8 cellular contexts compared by ENCODE assay signal in the genomic region with DNA sequence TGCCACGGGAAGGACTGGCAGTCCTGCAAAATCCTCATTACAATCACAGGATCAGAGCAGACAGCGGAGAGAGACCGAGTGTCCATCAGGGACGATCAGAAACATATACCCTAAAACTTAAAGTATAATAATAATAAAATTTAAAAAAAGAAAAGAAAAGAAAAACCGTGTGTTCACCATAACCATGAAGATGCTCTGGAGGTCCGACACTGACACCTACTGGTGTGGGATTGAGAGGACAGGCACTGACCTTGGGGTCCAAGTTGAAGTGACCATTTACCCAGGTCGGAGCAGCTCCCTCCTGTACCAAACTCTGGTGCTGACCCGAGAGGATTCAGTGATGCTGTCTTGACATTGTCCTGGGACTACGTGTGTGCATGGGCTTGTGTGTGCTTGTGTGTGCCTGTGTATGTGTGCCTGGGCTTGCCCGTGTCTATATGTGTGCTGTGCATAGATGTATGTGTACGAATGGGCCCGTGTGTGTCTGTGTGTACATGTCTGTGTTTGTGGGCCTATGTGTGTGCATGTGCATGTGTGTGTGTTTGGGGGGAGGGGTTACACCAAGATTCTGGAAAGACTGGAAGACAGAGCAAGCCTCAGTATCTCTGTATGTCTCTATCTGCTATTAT. TPM values are rescaled to one million over a fixed set of nuclear protein-coding genes. Genes with fewer than 3 reads are reported as not detected.
DNase-seq lines count a peak whose midpoint lies in the region; ATAC-seq and TF ChIP-seq lines count a peak whose summit lies in the region.

No MANE protein-coding gene starts in this region.

- no peaks in the 10 kb centered on the region for H3K36me3 ChIP-seq in spleen

- TF ChIP-seq CTCF in VCaP (conservative IDR thresholded peaks at IDR 0.05) = peak; percentile 85
- TF ChIP-seq CTCF in glutamatergic neuron (IDR thresholded peaks at IDR 0.05; ENCODE audit: partially characterized antibody, unreplicated experiment) = peak; percentile 79
- peak; percentile 24 to 80 (median 61) for TF ChIP-seq CTCF in spleen (IDR thresholded peaks at IDR 0.05 in 8 of 11, conservative IDR thresholded peaks at IDR 0.05 in 3 of 11)

- no peak overlapping the region for H3K27ac ChIP-seq in VCaP
- no peak overlapping the region for H3K27ac ChIP-seq in spleen

- WGBS in spleen, 5 donors = 49 to 58% (median 55%) methylated on average over 12 of the region's 12 CpGs

- H3K4me3 Mint-ChIP-seq in activated T-cell treated with anti-CD3 and anti-CD28 coated beads, Interleukin-2, amount 50 U/mL, for 72 hours = no peak overlapping the region
- no peak overlapping the region for H3K4me3 Mint-ChIP-seq in activated T-cell treated with anti-CD3 and anti-CD28 coated beads, Interleukin-2, amount 50 U/mL, for 24 hours
- H3K4me3 Mint-ChIP-seq in glutamatergic neuron (ENCODE audit: unreplicated experiment) = no peak overlapping the region

- no peaks in the 10 kb centered on the region for H3K36me3 Mint-ChIP-seq in activated T-cell treated with anti-CD3 and anti-CD28 coated beads, Interleukin-2, amount 50 U/mL, for 72 hours (ENCODE audit: insufficient read depth in 2 of 2)
- no peaks in the 10 kb centered on the region for H3K36me3 Mint-ChIP-seq in activated T-cell treated with anti-CD3 and anti-CD28 coated beads, Interleukin-2, amount 50 U/mL, for 24 hours (ENCODE audit: low read depth)
- H3K36me3 Mint-ChIP-seq in glutamatergic neuron (ENCODE audit: unreplicated experiment) = no peaks in the 10 kb centered on the region

- ATAC-seq in activated T-cell treated with anti-CD3 and anti-CD28 coated beads, Interleukin-2, amount 50 U/mL, for 72 hours (replicated peaks in 1 of 2) = peak in 1 of 2 donors; percentile 39

- H3K4me1 ChIP-seq in spleen = peaks cover 0 to 55% (median 24%) of the 10 kb centered on the region in 6 donors

- no peaks in the 10 kb centered on the region for H3K9me3 ChIP-seq in spleen

- peak; percentile 40 to 44 for DNase-seq in activated T-cell treated with anti-CD3 and anti-CD28 coated beads, Interleukin-2, amount 50 U/mL, for 72 hours
- DNase-seq in activated T-cell treated with anti-CD3 and anti-CD28 coated beads, Interleukin-2, amount 50 U/mL, for 24 hours = no peak
- DNase-seq in glutamatergic neuron = peak; percentile 66
- no peak for DNase-seq in spleen
- DNase-seq in OCI-M2 (lab: John Stamatoyannopoulos, UW; ENCODE audit: unreplicated experiment) = no peak
- DNase-seq in germinal center (ENCODE audit: low spot score) = no peak

- no peak for TF ChIP-seq EP300 in Ishikawa (IDR thresholded peaks at IDR 0.05; ENCODE audit: borderline replicate concordance)

- TF ChIP-seq RAD21 in Ishikawa (IDR thresholded peaks at IDR 0.05; ENCODE audit: low read depth) = peak; percentile 74

- H3K4me1 Mint-ChIP-seq in activated T-cell treated with anti-CD3 and anti-CD28 coated beads, Interleukin-2, amount 50 U/mL, for 72 hours (ENCODE audit: low read depth) = peaks cover 21% of the 10 kb centered on the region
- H3K4me1 Mint-ChIP-seq in activated T-cell treated with anti-CD3 and anti-CD28 coated beads, Interleukin-2, amount 50 U/mL, for 24 hours (ENCODE audit: low read depth) = peaks cover 13% of the 10 kb centered on the region
- peaks cover 58% of the 10 kb centered on the region for H3K4me1 Mint-ChIP-seq in glutamatergic neuron (ENCODE audit: low read depth, unreplicated experiment)

- TF ChIP-seq POLR2A in spleen (IDR thresholded peaks at IDR 0.05) = no peak

- H3K27me3 Mint-ChIP-seq in activated T-cell treated with anti-CD3 and anti-CD28 coated beads, Interleukin-2, amount 50 U/mL, for 72 hours (ENCODE audit: low read depth) = peaks cover 22% of the 10 kb centered on the region
- peaks cover 20% of the 10 kb centered on the region for H3K27me3 Mint-ChIP-seq in activated T-cell treated with anti-CD3 and anti-CD28 coated beads, Interleukin-2, amount 50 U/mL, for 24 hours
- peaks cover 15% of the 10 kb centered on the region for H3K27me3 Mint-ChIP-seq in glutamatergic neuron (ENCODE audit: unreplicated experiment)

- H3K27me3 ChIP-seq in spleen (replicated peaks in 1 of 7) = peaks cover 0 to 69% (median 3%) of the 10 kb centered on the region in 7 donors

- no peaks in the 10 kb centered on the region for H3K9me3 Mint-ChIP-seq in activated T-cell treated with anti-CD3 and anti-CD28 coated beads, Interleukin-2, amount 50 U/mL, for 72 hours
- no peaks in the 10 kb centered on the region for H3K9me3 Mint-ChIP-seq in activated T-cell treated with anti-CD3 and anti-CD28 coated beads, Interleukin-2, amount 50 U/mL, for 24 hours
- peaks cover 22% of the 10 kb centered on the region for H3K9me3 Mint-ChIP-seq in glutamatergic neuron (ENCODE audit: unreplicated experiment)

- no peak overlapping the region for H3K27ac Mint-ChIP-seq in activated T-cell treated with anti-CD3 and anti-CD28 coated beads, Interleukin-2, amount 50 U/mL, for 72 hours
- H3K27ac Mint-ChIP-seq in activated T-cell treated with anti-CD3 and anti-CD28 coated beads, Interleukin-2, amount 50 U/mL, for 24 hours = no peak overlapping the region
- peak overlapping the region; percentile 20 for H3K27ac Mint-ChIP-seq in glutamatergic neuron (ENCODE audit: unreplicated experiment)

- no peak overlapping the region for H3K4me3 ChIP-seq in spleen

- intact Hi-C loops in spleen (cut with DNase I; ENCODE audit: low total_unique reads) = no loop called here

TF ChIP-seq in Ishikawa, 13 proteins besides CTCF, POLR2A, EP300 and RAD21:
- TF ChIP-seq MAX (IDR thresholded peaks at IDR 0.05) (no peak), YY1 (IDR thresholded peaks at IDR 0.05; ENCODE audit: low read depth) (no peak), CEBPB (IDR thresholded peaks at IDR 0.05) (no peak), ZBTB7A (IDR thresholded peaks at IDR 0.05; ENCODE audit: low read depth) (no peak), FOXM1 (IDR thresholded peaks at IDR 0.05; ENCODE audit: borderline replicate concordance, low read depth) (no peak), EGR1 (IDR thresholded peaks at IDR 0.05) (no peak), CREB1 (IDR thresholded peaks at IDR 0.05; ENCODE audit: low read depth) (no peak), NFIC (IDR thresholded peaks at IDR 0.05) (no peak), TCF12 (IDR thresholded peaks at IDR 0.05; ENCODE audit: low read depth) (no peak), USF1 (IDR thresholded peaks at IDR 0.05) (no peak), TEAD4 (IDR thresholded peaks at IDR 0.05) (no peak), TAF1 (IDR thresholded peaks at IDR 0.05; ENCODE audit: low read depth) (no peak)
- TF ChIP-seq, protein P1, sequence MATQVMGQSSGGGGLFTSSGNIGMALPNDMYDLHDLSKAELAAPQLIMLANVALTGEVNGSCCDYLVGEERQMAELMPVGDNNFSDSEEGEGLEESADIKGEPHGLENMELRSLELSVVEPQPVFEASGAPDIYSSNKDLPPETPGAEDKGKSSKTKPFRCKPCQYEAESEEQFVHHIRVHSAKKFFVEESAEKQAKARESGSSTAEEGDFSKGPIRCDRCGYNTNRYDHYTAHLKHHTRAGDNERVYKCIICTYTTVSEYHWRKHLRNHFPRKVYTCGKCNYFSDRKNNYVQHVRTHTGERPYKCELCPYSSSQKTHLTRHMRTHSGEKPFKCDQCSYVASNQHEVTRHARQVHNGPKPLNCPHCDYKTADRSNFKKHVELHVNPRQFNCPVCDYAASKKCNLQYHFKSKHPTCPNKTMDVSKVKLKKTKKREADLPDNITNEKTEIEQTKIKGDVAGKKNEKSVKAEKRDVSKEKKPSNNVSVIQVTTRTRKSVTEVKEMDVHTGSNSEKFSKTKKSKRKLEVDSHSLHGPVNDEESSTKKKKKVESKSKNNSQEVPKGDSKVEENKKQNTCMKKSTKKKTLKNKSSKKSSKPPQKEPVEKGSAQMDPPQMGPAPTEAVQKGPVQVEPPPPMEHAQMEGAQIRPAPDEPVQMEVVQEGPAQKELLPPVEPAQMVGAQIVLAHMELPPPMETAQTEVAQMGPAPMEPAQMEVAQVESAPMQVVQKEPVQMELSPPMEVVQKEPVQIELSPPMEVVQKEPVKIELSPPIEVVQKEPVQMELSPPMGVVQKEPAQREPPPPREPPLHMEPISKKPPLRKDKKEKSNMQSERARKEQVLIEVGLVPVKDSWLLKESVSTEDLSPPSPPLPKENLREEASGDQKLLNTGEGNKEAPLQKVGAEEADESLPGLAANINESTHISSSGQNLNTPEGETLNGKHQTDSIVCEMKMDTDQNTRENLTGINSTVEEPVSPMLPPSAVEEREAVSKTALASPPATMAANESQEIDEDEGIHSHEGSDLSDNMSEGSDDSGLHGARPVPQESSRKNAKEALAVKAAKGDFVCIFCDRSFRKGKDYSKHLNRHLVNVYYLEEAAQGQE (IDR thresholded peaks at IDR 0.05; ENCODE audit: low read depth) = no peak

RNA-seq across cellular contexts. Expression of gene CD300LD, which starts 10.0 kb away (rescaled TPM):
- total RNA-seq in activated T-cell treated with anti-CD3 and anti-CD28 coated beads, Interleukin-2, amount 50 U/mL, for 72 hours = under 1 TPM; 0.19 to 0.31 TPM
- total RNA-seq in glutamatergic neuron (ENCODE audit: unreplicated experiment) = not detected
- total RNA-seq in spleen = 1 to 10 TPM in 1 of 7 donors, not detected in 6; 1.4 TPM
- polyA plus RNA-seq in spleen = under 1 TPM in 1 of 3 donors, not detected in 2; 0.06 TPM

RNA-seq across cellular contexts. Expression of gene CD300E, which starts 21.5 kb away (rescaled TPM):
- not detected for total RNA-seq in activated T-cell treated with anti-CD3 and anti-CD28 coated beads, Interleukin-2, amount 50 U/mL, for 72 hours
- total RNA-seq in glutamatergic neuron (ENCODE audit: unreplicated experiment) (not detected), spleen (10 to 100 TPM in 3 of 7 donors, 1 to 10 TPM in 4; 1.7 to 20.3 (median 6.4) TPM)
- polyA plus RNA-seq in spleen = 1 to 10 TPM in 2 of 3 donors, under 1 TPM in 1; 0.99 to 5.3 (median 3.0) TPM

RNA-seq across cellular contexts. Expression of gene CD300H, which starts 34.7 kb away (rescaled TPM):
- not detected for total RNA-seq in activated T-cell treated with anti-CD3 and anti-CD28 coated beads, Interleukin-2, amount 50 U/mL, for 72 hours
- total RNA-seq in glutamatergic neuron (ENCODE audit: unreplicated experiment) (not detected), spleen (10 to 100 TPM in 1 of 7 donors, 1 to 10 TPM in 4, not detected in 2; 1.8 to 20.0 (median 3.7) TPM)
- 1 to 10 TPM; 1.5 to 4.8 (median 4.1) TPM for polyA plus RNA-seq in spleen

RNA-seq across cellular contexts. Expression of gene CD300C, which starts 56.1 kb away (rescaled TPM):
- under 1 TPM in 1 of 2 donors, not detected in 1; 0.16 TPM for total RNA-seq in activated T-cell treated with anti-CD3 and anti-CD28 coated beads, Interleukin-2, amount 50 U/mL, for 72 hours
- total RNA-seq in glutamatergic neuron (ENCODE audit: unreplicated experiment) (not detected), spleen (10 to 100 TPM in 2 of 7 donors, 1 to 10 TPM in 5; 4.3 to 10.3 (median 6.0) TPM)
- 1 to 10 TPM in 2 of 3 donors, under 1 TPM in 1; 0.96 to 1.2 (median 1.0) TPM for polyA plus RNA-seq in spleen

Comparison
In these comparisons a context has a peak if more than half of its experiments do, and no peak if none do; other contexts are left out.
1. DNase-seq: peak in activated T-cell treated with anti-CD3 and anti-CD28 coated beads, Interleukin-2, amount 50 U/mL, for 72 hours (2 of 2) and glutamatergic neuron (single experiment); none in activated T-cell treated with anti-CD3 and anti-CD28 coated beads, Interleukin-2, amount 50 U/mL, for 24 hours (single experiment), spleen (single experiment), OCI-M2 (single experiment) and germinal center (single experiment).
2. Peak in every context shown above with its lines, with median percentiles within 50 percentile points of each other: CTCF ChIP-seq.